Comparison of ENCODE assay signal across 1 cellular context in genomic region chr6:33251390-33252012, GRCh38.
TF ChIP-seq lines count a peak whose summit lies in the region.

No MANE protein-coding gene starts in this region.

TF ChIP-seq in K562, 482 proteins besides CTCF, POLR2A, EP300 and RAD21 (continued from another document):
- TF ChIP-seq ZNF407 (IDR thresholded peaks at IDR 0.05; ENCODE audit: low read depth), result 0 out of 2 replicates have a peak, but pooled peaks have one; percentile 32
- TF ChIP-seq SMARCE1 (IDR thresholded peaks at IDR 0.05), result peak; percentile 37; the same call in 1 of the 2 replicates
- no peak for TF ChIP-seq RAD51 (IDR thresholded peaks at IDR 0.05; ENCODE audit: borderline replicate concordance, low read depth)
- TF ChIP-seq LARP7 (IDR thresholded peaks at IDR 0.05), result 0 out of 2 replicates have a peak, but pooled peaks have one; percentile 18
- no peak for TF ChIP-seq POLR2AphosphoS2 (IDR thresholded peaks at IDR 0.05; ENCODE audit: low read length)
- no peak for TF ChIP-seq MITF (IDR thresholded peaks at IDR 0.05)
- TF ChIP-seq TSHZ1 (CRISPR knock-in tag; IDR thresholded peaks at IDR 0.05), result no peak
- TF ChIP-seq TCF15 (CRISPR knock-in tag; IDR thresholded peaks at IDR 0.05), result no peak
- TF ChIP-seq TAF1 (IDR thresholded peaks at IDR 0.05; ENCODE audit: control insufficient read depth, extremely low read depth, insufficient read depth, low read length, severe bottlenecking), result no peak
- TF ChIP-seq RCOR1 (IDR thresholded peaks at IDR 0.05; ENCODE audit: borderline replicate concordance in 1 of 2, low read depth in 2 of 2, low read length in 2 of 2), result no peak
- TF ChIP-seq ZNF644 (tag; IDR thresholded peaks at IDR 0.05; ENCODE audit: low read depth), result no peak
- no peak for TF ChIP-seq NR4A1 (CRISPR knock-in tag; IDR thresholded peaks at IDR 0.05)
- TF ChIP-seq NR4A1 (tag; IDR thresholded peaks at IDR 0.05), result 0 out of 2 replicates have a peak, but pooled peaks have one; percentile 19
- TF ChIP-seq ARID2 (IDR thresholded peaks at IDR 0.05), result 0 out of 2 replicates have a peak, but pooled peaks have one; percentile 12
- TF ChIP-seq, protein P1, sequence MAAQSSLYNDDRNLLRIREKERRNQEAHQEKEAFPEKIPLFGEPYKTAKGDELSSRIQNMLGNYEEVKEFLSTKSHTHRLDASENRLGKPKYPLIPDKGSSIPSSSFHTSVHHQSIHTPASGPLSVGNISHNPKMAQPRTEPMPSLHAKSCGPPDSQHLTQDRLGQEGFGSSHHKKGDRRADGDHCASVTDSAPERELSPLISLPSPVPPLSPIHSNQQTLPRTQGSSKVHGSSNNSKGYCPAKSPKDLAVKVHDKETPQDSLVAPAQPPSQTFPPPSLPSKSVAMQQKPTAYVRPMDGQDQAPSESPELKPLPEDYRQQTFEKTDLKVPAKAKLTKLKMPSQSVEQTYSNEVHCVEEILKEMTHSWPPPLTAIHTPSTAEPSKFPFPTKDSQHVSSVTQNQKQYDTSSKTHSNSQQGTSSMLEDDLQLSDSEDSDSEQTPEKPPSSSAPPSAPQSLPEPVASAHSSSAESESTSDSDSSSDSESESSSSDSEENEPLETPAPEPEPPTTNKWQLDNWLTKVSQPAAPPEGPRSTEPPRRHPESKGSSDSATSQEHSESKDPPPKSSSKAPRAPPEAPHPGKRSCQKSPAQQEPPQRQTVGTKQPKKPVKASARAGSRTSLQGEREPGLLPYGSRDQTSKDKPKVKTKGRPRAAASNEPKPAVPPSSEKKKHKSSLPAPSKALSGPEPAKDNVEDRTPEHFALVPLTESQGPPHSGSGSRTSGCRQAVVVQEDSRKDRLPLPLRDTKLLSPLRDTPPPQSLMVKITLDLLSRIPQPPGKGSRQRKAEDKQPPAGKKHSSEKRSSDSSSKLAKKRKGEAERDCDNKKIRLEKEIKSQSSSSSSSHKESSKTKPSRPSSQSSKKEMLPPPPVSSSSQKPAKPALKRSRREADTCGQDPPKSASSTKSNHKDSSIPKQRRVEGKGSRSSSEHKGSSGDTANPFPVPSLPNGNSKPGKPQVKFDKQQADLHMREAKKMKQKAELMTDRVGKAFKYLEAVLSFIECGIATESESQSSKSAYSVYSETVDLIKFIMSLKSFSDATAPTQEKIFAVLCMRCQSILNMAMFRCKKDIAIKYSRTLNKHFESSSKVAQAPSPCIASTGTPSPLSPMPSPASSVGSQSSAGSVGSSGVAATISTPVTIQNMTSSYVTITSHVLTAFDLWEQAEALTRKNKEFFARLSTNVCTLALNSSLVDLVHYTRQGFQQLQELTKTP (IDR thresholded peaks at IDR 0.05; ENCODE audit: low read depth in 1 of 2, partially characterized antibody in 2 of 2), result no peak
- no peak for TF ChIP-seq ZBTB26 (CRISPR knock-in tag; IDR thresholded peaks at IDR 0.05)
